Comparison of ENCODE assay signal across 21 cellular contexts in genomic region chr5:132323202-132323601, GRCh38. TPM values are rescaled to one million over a fixed set of nuclear protein-coding genes. Genes with fewer than 3 reads are reported as not detected.
DNase-seq lines count a peak whose midpoint lies in the region; ATAC-seq, FAIRE-seq and TF ChIP-seq lines count a peak whose summit lies in the region.
"Had no signal": no experiment of that assay in that cellular context is flagged by ENCODE, and none has a peak within 500 bp of the region (broad histone marks: within the 10 kb centered on the region; RNA-seq: fewer than 3 reads in every experiment).

No MANE protein-coding gene starts in this region.

- peak; percentile 78 for TF ChIP-seq EP300 in K562 (IDR thresholded peaks at IDR 0.05; ENCODE audit: low read length)

- no peaks in the 10 kb centered on the region for H3K9me2 ChIP-seq in GM23338 (ENCODE audit: insufficient read depth)

- no peak for TF ChIP-seq POLR2A in K562 (conservative IDR thresholded peaks at IDR 0.05)

- H3F3A ChIP-seq in GM23338 (replicated peaks; ENCODE audit: low read depth) (no peaks in the 10 kb centered on the region), neural progenitor cell (ENCODE audit: low read depth) (no peaks in the 10 kb centered on the region)

- no peak overlapping the region for H3K4me3 Mint-ChIP-seq in Caco-2 (ENCODE audit: unreplicated experiment)
- H3K4me3 Mint-ChIP-seq in GM23338, result no peak overlapping the region
- no peak overlapping the region for H3K4me3 Mint-ChIP-seq in neural progenitor cell
- H3K4me3 Mint-ChIP-seq: CD4-positive, CD25-positive, alpha-beta regulatory T cell; CD8-positive, alpha-beta memory T cell had no signal

- H3K9me3 ChIP-seq in Caco-2 (no peaks in the 10 kb centered on the region), K562 (replicated peaks; ENCODE audit: control insufficient read depth, insufficient read depth, low read depth, low read length) (no peaks in the 10 kb centered on the region), neural progenitor cell (ENCODE audit: low read depth) (no peaks in the 10 kb centered on the region)
- H3K9me3 ChIP-seq: BE2C had no signal

- H3K4me1 Mint-ChIP-seq in Caco-2 (ENCODE audit: low read depth, unreplicated experiment) (peaks cover 13% of the 10 kb centered on the region), GM23338 (peaks cover 22% of the 10 kb centered on the region), neural progenitor cell (peaks cover 20% of the 10 kb centered on the region)
- H3K4me1 Mint-ChIP-seq: CD4-positive, CD25-positive, alpha-beta regulatory T cell; CD8-positive, alpha-beta memory T cell had no signal

- POLR2A ChIA-PET in Caco-2 (lab: Charles Lee) (interaction anchor here (1.3 kb wide), 1 partner anchor 29 kb away, joined by 3 read pairs; the partner anchor contains the start of gene SLC22A4), K562 (lab: Yijun Ruan, JAX) (interaction anchor here (0.6 to 3.2 kb wide), 2 partner anchors 10 to 75 kb away, joined by 3 to 17 read pairs; no protein-coding TSS in a partner anchor)

- 28% methylated on average over 5 of the region's 5 CpGs for WGBS in K562 (ENCODE audit: insufficient coverage, low coverage, missing lambda C conversion rate)

- CTCF ChIA-PET in Caco-2 (lab: Charles Lee) (interaction anchor here (0.9 to 1.5 kb wide), 2 partner anchors 30 to 51 kb away, joined by 3 to 4 read pairs; no protein-coding TSS in a partner anchor), K562 (lab: Yijun Ruan, JAX; ENCODE audit: low intra/inter-chr PET ratio) (interaction anchor here (0.6 kb wide), 1 partner anchor 667 kb away, joined by 6 read pairs; no protein-coding TSS in a partner anchor)

- H3K36me3 Mint-ChIP-seq in Caco-2 (ENCODE audit: insufficient read depth, unreplicated experiment) (no peaks in the 10 kb centered on the region), GM23338 (ENCODE audit: low read depth) (no peaks in the 10 kb centered on the region), neural progenitor cell (no peaks in the 10 kb centered on the region)
- H3K36me3 Mint-ChIP-seq: CD4-positive, CD25-positive, alpha-beta regulatory T cell had no signal

- peak; percentile 66 for FAIRE-seq in K562 (lab: Jason Lieb, UNC)
- FAIRE-seq: A204.1, D721Med, G401.6, GM12891 had no signal

- intact Hi-C loops in Caco-2 (cut with micrococcal nuclease; ENCODE audit: unreplicated experiment) (loop anchor here (2.0 kb wide), 1 partner anchor 28 kb away; the partner anchor contains the start of gene SLC22A4), K562 (cut with micrococcal nuclease) (no loop called here)

- no peaks in the 10 kb centered on the region for H3K27me3 ChIP-seq in Caco-2 (replicated peaks; ENCODE audit: control insufficient read depth, insufficient read depth, low read length)
- no peaks in the 10 kb centered on the region for H3K27me3 ChIP-seq in GM23338 (ENCODE audit: insufficient read depth)
- H3K27me3 ChIP-seq in K562 (ENCODE audit: control insufficient read depth in 2 of 2, insufficient read depth in 2 of 2, low read length in 2 of 2), result no peaks in the 10 kb centered on the region
- H3K27me3 ChIP-seq in neural progenitor cell, result no peaks in the 10 kb centered on the region
- H3K27me3 ChIP-seq in H7 (ENCODE audit: control insufficient read depth, insufficient read depth, low read length), result no peaks in the 10 kb centered on the region
- H3K27me3 ChIP-seq: BE2C had no signal

- H3K27ac Mint-ChIP-seq in Caco-2 (ENCODE audit: unreplicated experiment) (peak overlapping the region; percentile 13), GM23338 (no peak overlapping the region; the same call in 1 of the 2 replicates), neural progenitor cell (no peak overlapping the region)

- H3K4me1 ChIP-seq in Caco-2 (peaks cover 13% of the 10 kb centered on the region), GM23338 (ENCODE audit: insufficient read depth) (peaks cover 15% of the 10 kb centered on the region), K562 (replicated peaks in 1 of 2; ENCODE audit: control insufficient read depth in 2 of 2, insufficient read depth in 2 of 2, low read length in 2 of 2) (peaks cover 14 to 20% of the 10 kb centered on the region in 2 experiments; a peak in 4 of 5 replicates), neural progenitor cell (peaks cover 10% of the 10 kb centered on the region)
- H3K4me1 ChIP-seq: BE2C had no signal

- no peaks in the 10 kb centered on the region for H3K27me3 Mint-ChIP-seq in Caco-2 (ENCODE audit: insufficient read depth, unreplicated experiment)
- peaks cover 2% of the 10 kb centered on the region for H3K27me3 Mint-ChIP-seq in GM23338 (ENCODE audit: insufficient read depth, low read depth, poor library complexity)
- peaks cover 3% of the 10 kb centered on the region for H3K27me3 Mint-ChIP-seq in neural progenitor cell (ENCODE audit: insufficient read depth, low read depth)
- H3K27me3 Mint-ChIP-seq: CD4-positive, CD25-positive, alpha-beta regulatory T cell had no signal

- BruUV-seq in Caco-2 (replicated peaks; lab: Mats Ljungman, UMichigan) (no TSS peak), K562 (replicated peaks; lab: Mats Ljungman, UMichigan) (no TSS peak)

- no peaks in the 10 kb centered on the region for H3K9me1 ChIP-seq in K562 (ENCODE audit: control insufficient read depth, insufficient read depth, low read length)

- H3K4me3 ChIP-seq in Caco-2 (ENCODE audit: low read depth, low read length), result no peak overlapping the region
- H3K4me3 ChIP-seq in GM23338, result no peak overlapping the region
- no peak overlapping the region for H3K4me3 ChIP-seq in K562
- H3K4me3 ChIP-seq in neural progenitor cell, result no peak overlapping the region
- no peak overlapping the region for H3K4me3 ChIP-seq in H7 (ENCODE audit: insufficient read depth, low read depth, low read length)

- H3K36me3 ChIP-seq in Caco-2 (ENCODE audit: control insufficient read depth, insufficient read depth, low read length) (no peaks in the 10 kb centered on the region; the same call in none of the 2 replicates), GM23338 (ENCODE audit: insufficient read depth) (no peaks in the 10 kb centered on the region), K562 (ENCODE audit: control insufficient read depth, insufficient read depth, low read length) (peaks cover 26% of the 10 kb centered on the region), neural progenitor cell (no peaks in the 10 kb centered on the region), H7 (replicated peaks; ENCODE audit: control insufficient read depth, insufficient read depth, low read length) (no peaks in the 10 kb centered on the region)
- H3K36me3 ChIP-seq: BE2C had no signal

- H4K20me1 ChIP-seq in GM23338 (replicated peaks; ENCODE audit: insufficient read depth) (no peaks in the 10 kb centered on the region), K562 (replicated peaks; ENCODE audit: control insufficient read depth, insufficient read depth, low read length) (no peaks in the 10 kb centered on the region), neural progenitor cell (ENCODE audit: low read depth) (no peaks in the 10 kb centered on the region)

- H3K9ac ChIP-seq in K562 (ENCODE audit: insufficient read depth in 1 of 2, low read depth in 2 of 2, low read length in 2 of 2), result no peak overlapping the region
- no peak overlapping the region for H3K9ac ChIP-seq in neural progenitor cell

- TF ChIP-seq CTCF in Caco-2 (IDR thresholded peaks at IDR 0.05; ENCODE audit: insufficient read depth in 1 of 2, low read depth in 1 of 2, low read length in 1 of 2, severe bottlenecking in 1 of 2, unreplicated experiment in 1 of 2) (no peak), GM23338 (conservative IDR thresholded peaks at IDR 0.05; ENCODE audit: low read depth in 2 of 2) (no peak), K562 (IDR thresholded peaks at IDR 0.05 in 2 of 3, conservative IDR thresholded peaks at IDR 0.05 in 1 of 3; ENCODE audit: insufficient read depth in 2 of 3, low read depth in 1 of 3, low read length in 3 of 3) (no peak), neural progenitor cell (IDR thresholded peaks at IDR 0.05) (no peak)

- in situ Hi-C loops in K562 (cut with MboI), result no loop called here

- no peak for DNase-seq in Caco-2
- DNase-seq in GM23338 (ENCODE audit: low spot score), result no peak
- DNase-seq in K562 (ENCODE audit: extremely low read depth in 1 of 4, low spot score in 3 of 4), result peak; percentile 39 to 71 (median 57)
- DNase-seq in neural progenitor cell (ENCODE audit: low spot score), result no peak
- no peak for DNase-seq in H7
- DNase-seq: ACHN; BE2C; C1 segment of cervical spinal cord; CD4-positive, CD25-positive, alpha-beta regulatory T cell; CD8-positive, alpha-beta memory T cell; COR-L47; HCEC 1CT; IMR-90; KBM-7 had no signal

- H3K4me2 ChIP-seq in GM23338, result no peak overlapping the region
- H3K4me2 ChIP-seq in K562 (ENCODE audit: insufficient read depth, low read length), result 0 out of 2 replicates have a peak overlapping the region, but pooled peaks have one; percentile 13
- H3K4me2 ChIP-seq in neural progenitor cell, result peak overlapping the region; percentile 67

- H3K9me3 Mint-ChIP-seq in Caco-2 (ENCODE audit: unreplicated experiment), result no peaks in the 10 kb centered on the region
- H3K9me3 Mint-ChIP-seq in GM23338, result no peaks in the 10 kb centered on the region
- no peaks in the 10 kb centered on the region for H3K9me3 Mint-ChIP-seq in neural progenitor cell
- H3K9me3 Mint-ChIP-seq: CD4-positive, CD25-positive, alpha-beta regulatory T cell; CD8-positive, alpha-beta memory T cell had no signal

- H2AFZ ChIP-seq in GM23338, result 0 out of 2 replicates have a peak overlapping the region, but pooled peaks have one; percentile 7
- H2AFZ ChIP-seq in K562 (ENCODE audit: low read depth, low read length), result no peak overlapping the region
- no peak overlapping the region for H2AFZ ChIP-seq in neural progenitor cell (replicated peaks)

- ATAC-seq in GM23338, result no peak; the same call in 1 of the 3 replicates
- peak; percentile 65 for ATAC-seq in K562
- ATAC-seq in GM19023 (IDR thresholded peaks at IDR 0.05; ENCODE audit: unreplicated experiment), result no peak
- no peak for ATAC-seq in HG03457 (IDR thresholded peaks at IDR 0.05; ENCODE audit: unreplicated experiment)

- H3K79me2 ChIP-seq in GM23338 (replicated peaks; ENCODE audit: insufficient read depth) (no peaks in the 10 kb centered on the region), K562 (ENCODE audit: control insufficient read depth, insufficient read depth, low read length) (no peaks in the 10 kb centered on the region), neural progenitor cell (ENCODE audit: low read depth) (no peaks in the 10 kb centered on the region)

- no peak for TF ChIP-seq RAD21 in K562 (CRISPR knock-in tag; conservative IDR thresholded peaks at IDR 0.05 in 1 of 2, IDR thresholded peaks at IDR 0.05 in 1 of 2)

- peak overlapping the region; percentile 81 for H3K27ac ChIP-seq in GM23338 (ENCODE audit: low read depth)
- H3K27ac ChIP-seq in K562 (ENCODE audit: extremely low read depth, low read depth, low read length), result no peak overlapping the region
- no peak overlapping the region for H3K27ac ChIP-seq in neural progenitor cell
- H3K27ac ChIP-seq: HL-60 had no signal

RNA-seq across cellular contexts. Expression of gene SLC22A4, which starts 29.0 kb away (rescaled TPM):
- 1.5 and 1.7 TPM in 2 replicates for total RNA-seq in Caco-2 (2022)
- total RNA-seq in GM23338 (2014; rRNA removed; shearing (Covaris generic)), result 0.28 and 0.78 TPM in 2 replicates
- 0.12 and 0.40 TPM in 2 replicates for polyA plus RNA-seq in GM23338 (2016; fragmentation: Nextera tagmentation; extraction: Ambion mirVana)
- 10.8 and 13.1 TPM in 2 replicates for total RNA-seq in K562 (2011; cell fraction: chromatin; rRNA removed; ENCODE audit: low replicate concordance)
- total RNA-seq in K562 (2011; cell fraction: nucleolus; rRNA removed), result 15.8 and 21.3 TPM in 2 replicates
- total RNA-seq in K562 (2011; cell fraction: nucleoplasm; rRNA removed), result 10.2 and 12.6 TPM in 2 replicates
- total RNA-seq in K562 (2014; rRNA removed), result 6.5 and 7.9 TPM in 2 replicates
- 5.7 and 6.2 TPM in 2 replicates for total RNA-seq in K562 (2014; rRNA removed; fragmentation: Illumina TruSeq; extraction: Trizol)
- 4.5 and 4.8 TPM in 2 replicates for total RNA-seq in K562 (2015; rRNA removed; fragmentation: Illumina TruSeq; extraction: Trizol)
- total RNA-seq in K562 (2021), result 7.6 and 9.6 TPM in 2 replicates
- 5.2 and 9.5 TPM in 2 replicates for polyA plus RNA-seq in K562 (2011; rRNA removed)
- polyA plus RNA-seq in K562 (2011; cell fraction: cytosol; rRNA removed), result 3.8 and 8.4 TPM in 2 replicates
- 9.1 and 22.6 TPM in 2 replicates for polyA plus RNA-seq in K562 (2011; cell fraction: nucleus; rRNA removed)
- 1.1 and 2.8 TPM in 2 replicates for polyA plus RNA-seq in K562 (2012)
- 5.8 and 6.1 TPM in 2 replicates for polyA plus RNA-seq in K562 (2014; fragmentation: Illumina TruSeq; extraction: Trizol)
- 1 to 10 TPM; 2.7 to 2.9 TPM for polyA plus RNA-seq in K562 (2014; fragmentation: Nextera tagmentation; extraction: Ambion mirVana)
- 6.0 and 7.0 TPM in 2 replicates for polyA plus RNA-seq in K562 (2014; rRNA removed)
- polyA minus RNA-seq in K562 (2011; rRNA and poly(A)+ RNA removed), result 4.2 and 9.2 TPM in 2 replicates
- polyA minus RNA-seq in K562 (2011; cell fraction: cytosol; rRNA and poly(A)+ RNA removed), result 4.4 and 7.5 TPM in 2 replicates
- 7.0 and 13.3 TPM in 2 replicates for polyA minus RNA-seq in K562 (2011; cell fraction: nucleus; rRNA and poly(A)+ RNA removed)
- total RNA-seq in neural progenitor cell (ENCODE audit: low replicate concordance), result 0.06 and 0.09 TPM in 2 replicates
- 0.17 and 0.81 TPM in 2 replicates for total RNA-seq in H7 (2014; rRNA removed; shearing (Covaris generic))
- total RNA-seq: CD4-positive, CD25-positive, alpha-beta regulatory T cell had no signal
- polyA plus RNA-seq: CD4-positive, CD25-positive, alpha-beta regulatory T cell had no signal

RNA-seq across cellular contexts. Expression of gene SLC22A5, which starts 46.3 kb away (rescaled TPM):
- total RNA-seq in Caco-2 (2022), result 19.1 and 20.2 TPM in 2 replicates
- 2.4 and 4.8 TPM in 2 replicates for total RNA-seq in GM23338 (2014; rRNA removed; shearing (Covaris generic))
- 1.7 and 1.9 TPM in 2 replicates for polyA plus RNA-seq in GM23338 (2016; fragmentation: Nextera tagmentation; extraction: Ambion mirVana)
- total RNA-seq in K562 (2011; cell fraction: chromatin; rRNA removed; ENCODE audit: low replicate concordance), result 50.2 and 52.9 TPM in 2 replicates
- total RNA-seq in K562 (2011; cell fraction: nucleolus; rRNA removed), result 43.7 and 56.8 TPM in 2 replicates
- 53.5 and 62.8 TPM in 2 replicates for total RNA-seq in K562 (2011; cell fraction: nucleoplasm; rRNA removed)
- total RNA-seq in K562 (2014; rRNA removed), result 7.0 and 9.9 TPM in 2 replicates
- total RNA-seq in K562 (2014; rRNA removed; fragmentation: Illumina TruSeq; extraction: Trizol), result 7.3 and 8.3 TPM in 2 replicates
- total RNA-seq in K562 (2015; rRNA removed; fragmentation: Illumina TruSeq; extraction: Trizol), result 6.3 and 6.9 TPM in 2 replicates
- total RNA-seq in K562 (2021), result 11.5 and 13.3 TPM in 2 replicates
- 16.6 and 18.9 TPM in 2 replicates for polyA plus RNA-seq in K562 (2011; rRNA removed)
- polyA plus RNA-seq in K562 (2011; cell fraction: cytosol; rRNA removed), result 19.7 and 24.6 TPM in 2 replicates
- polyA plus RNA-seq in K562 (2011; cell fraction: nucleus; rRNA removed), result 77.0 and 105 TPM in 2 replicates
- 5.5 and 7.3 TPM in 2 replicates for polyA plus RNA-seq in K562 (2012)
- polyA plus RNA-seq in K562 (2014; fragmentation: Illumina TruSeq; extraction: Trizol), result 12.5 and 15.7 TPM in 2 replicates
- 1 to 10 TPM; 3.0 to 3.3 TPM for polyA plus RNA-seq in K562 (2014; fragmentation: Nextera tagmentation; extraction: Ambion mirVana)
- 8.4 and 9.0 TPM in 2 replicates for polyA plus RNA-seq in K562 (2014; rRNA removed)
- 15.8 TPM in 2 replicates for polyA minus RNA-seq in K562 (2011; rRNA and poly(A)+ RNA removed)
- 8.6 and 11.3 TPM in 2 replicates for polyA minus RNA-seq in K562 (2011; cell fraction: cytosol; rRNA and poly(A)+ RNA removed)
- 15.1 and 16.0 TPM in 2 replicates for polyA minus RNA-seq in K562 (2011; cell fraction: nucleus; rRNA and poly(A)+ RNA removed)
- 3.1 and 4.3 TPM in 2 replicates for total RNA-seq in neural progenitor cell (ENCODE audit: low replicate concordance)
- 0.76 and 1.6 TPM in 2 replicates for total RNA-seq in H7 (2014; rRNA removed; shearing (Covaris generic))

Comparison
In these comparisons a context has a peak if more than half of its experiments do, and no peak if none do; other contexts are left out.
1. DNase-seq: peak in K562 (4 of 4); none in Caco-2 (0 of 2), GM23338 (single experiment), neural progenitor cell (single experiment) and H7 (single experiment).